ENCODE assay signal across 9 cellular contexts in the genomic region with DNA sequence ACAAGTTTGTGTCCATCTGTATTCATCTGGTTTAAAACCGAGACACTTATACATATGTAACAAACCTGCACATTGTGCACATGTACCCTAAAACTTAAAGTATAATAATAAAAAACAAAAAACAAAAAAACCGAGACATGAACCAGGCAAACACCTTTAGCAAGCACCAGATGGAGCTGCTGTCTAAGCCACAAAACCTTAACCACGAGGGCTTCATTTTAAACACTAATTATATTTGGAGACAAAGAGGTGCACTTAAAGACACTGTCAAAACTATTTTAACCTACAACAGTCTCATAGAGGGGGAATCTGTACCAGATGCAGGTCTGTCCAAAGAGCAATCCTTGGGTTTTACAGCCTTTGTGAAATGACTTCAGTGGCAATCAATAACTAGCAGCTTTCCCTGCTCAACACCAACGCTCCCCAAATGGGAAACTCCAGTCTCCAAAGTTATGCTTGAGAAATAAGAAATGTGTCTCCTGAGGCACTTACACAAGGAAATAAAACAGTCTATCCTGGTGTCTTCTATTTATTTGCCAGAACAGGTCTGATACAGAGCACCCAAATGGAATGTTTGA.
DNase-seq lines count a peak whose midpoint lies in the region; ATAC-seq, FAIRE-seq and TF ChIP-seq lines count a peak whose summit lies in the region.
"Had no signal": no experiment of that assay in that cellular context is flagged by ENCODE, and none has a peak within 500 bp of the region (broad histone marks: within the 10 kb centered on the region; RNA-seq: fewer than 3 reads in every experiment).

No MANE protein-coding gene starts in this region.

- no peaks in the 10 kb centered on the region for H3K9me3 ChIP-seq in CD4-positive, alpha-beta T cell (ENCODE audit: control insufficient read depth, low read length)
- H3K9me3 ChIP-seq in left ventricle myocardium inferior (replicated peaks), result no peaks in the 10 kb centered on the region
- H3K9me3 ChIP-seq: neutrophil had no signal

- H3K4me1 Mint-ChIP-seq in CD4-positive, alpha-beta T cell (ENCODE audit: low read depth), result peaks cover 33% of the 10 kb centered on the region
- H3K4me1 Mint-ChIP-seq in activated B cell treated with CpG ODN at 0.5 μM for 24 hours, result peaks cover 81% of the 10 kb centered on the region
- peaks cover 2% of the 10 kb centered on the region; the same call in 1 of the 2 replicates for H3K4me1 Mint-ChIP-seq in WTC11
- peaks cover 3% of the 10 kb centered on the region for H3K4me1 Mint-ChIP-seq in glutamatergic neuron (ENCODE audit: low read depth, unreplicated experiment)

- intact Hi-C loops in CD4-positive, alpha-beta T cell (cut with DNase I, micrococcal nuclease), result loop anchor here (1.0 to 5.0 kb wide), 3 partner anchors 311 to 356 kb away; no protein-coding TSS in a partner anchor
- intact Hi-C loops in activated B cell treated with CpG ODN at 0.5 μM for 24 hours (cut with micrococcal nuclease), result loop anchor here (1.0 to 10.0 kb wide), 8 partner anchors 68 to 1571 kb away; a partner anchor contains a TSS
- intact Hi-C loops in left ventricle myocardium inferior (cut with micrococcal nuclease), result no loop called here

- no peak for DNase-seq in CD4-positive, alpha-beta T cell
- DNase-seq in HuH-7.5 (ENCODE audit: low spot score) (peak; percentile 11), activated B cell treated with CpG ODN at 0.5 μM for 24 hours (no peak), left ventricle myocardium inferior (no peak), smooth muscle cell of the brain vasculature (ENCODE audit: low read depth, low spot score) (peak; percentile 20), WTC11 (ENCODE audit: low spot score) (no peak), glutamatergic neuron (no peak), HTR-8/SVneo (ENCODE audit: insufficient read length, low spot score) (no peak)

- H3K9me3 Mint-ChIP-seq in CD4-positive, alpha-beta T cell, result no peaks in the 10 kb centered on the region
- H3K9me3 Mint-ChIP-seq in activated B cell treated with CpG ODN at 0.5 μM for 24 hours, result no peaks in the 10 kb centered on the region
- H3K9me3 Mint-ChIP-seq in WTC11, result no peaks in the 10 kb centered on the region
- H3K9me3 Mint-ChIP-seq in glutamatergic neuron (ENCODE audit: unreplicated experiment), result no peaks in the 10 kb centered on the region

- POLR2A ChIA-PET in CD4-positive, alpha-beta T cell (lab: Charles Lee), result interaction anchor here (1.1 kb wide), 1 partner anchor 233 kb away, joined by 3 read pairs; no protein-coding TSS in a partner anchor
- POLR2A ChIA-PET in activated B cell treated with CpG ODN at 0.5 μM for 24 hours (lab: Charles Lee), result interaction anchor here (0.6 to 1.9 kb wide), 7 partner anchors 22 to 636 kb away, joined by 3 to 16 read pairs (median 5); no protein-coding TSS in a partner anchor
- POLR2A ChIA-PET in WTC11 (lab: Charles Lee), result no interaction called here

- H3K27me3 ChIP-seq in CD4-positive, alpha-beta T cell (ENCODE audit: control insufficient read depth, insufficient read depth, low read length), result no peaks in the 10 kb centered on the region
- H3K27me3 ChIP-seq in left ventricle myocardium inferior (ENCODE audit: low read depth), result no peaks in the 10 kb centered on the region
- H3K27me3 ChIP-seq: neutrophil had no signal

- peaks cover 4% of the 10 kb centered on the region for H3K36me3 ChIP-seq in left ventricle myocardium inferior
- H3K36me3 ChIP-seq: neutrophil had no signal

- no peak overlapping the region for H3K4me3 Mint-ChIP-seq in CD4-positive, alpha-beta T cell
- H3K4me3 Mint-ChIP-seq in activated B cell treated with CpG ODN at 0.5 μM for 24 hours, result no peak overlapping the region
- H3K4me3 Mint-ChIP-seq in WTC11, result no peak overlapping the region
- no peak overlapping the region for H3K4me3 Mint-ChIP-seq in glutamatergic neuron (ENCODE audit: unreplicated experiment)

- CTCF ChIA-PET in CD4-positive, alpha-beta T cell (lab: Charles Lee), result interaction anchor here (1.5 to 1.9 kb wide), 2 partner anchors 15 to 357 kb away, joined by 3 to 6 read pairs; no protein-coding TSS in a partner anchor
- CTCF ChIA-PET in activated B cell treated with CpG ODN at 0.5 μM for 24 hours (lab: Charles Lee), result interaction anchor here (0.6 to 9.0 kb wide), 19 partner anchors 9 to 635 kb away, joined by 3 to 147 read pairs (median 5); a partner anchor contains a TSS
- CTCF ChIA-PET in WTC11 (lab: Charles Lee), result interaction anchor here (0.7 to 6.1 kb wide), 25 partner anchors 9 to 450 kb away, joined by 3 to 110 read pairs (median 4); no protein-coding TSS in a partner anchor

- H3K4me1 ChIP-seq in left ventricle myocardium inferior, result peaks cover 62% of the 10 kb centered on the region

- no peak overlapping the region for H3K4me3 ChIP-seq in left ventricle myocardium inferior

- no peaks in the 10 kb centered on the region for H3K36me3 Mint-ChIP-seq in CD4-positive, alpha-beta T cell (ENCODE audit: low read depth)
- H3K36me3 Mint-ChIP-seq in activated B cell treated with CpG ODN at 0.5 μM for 24 hours (ENCODE audit: low read depth), result no peaks in the 10 kb centered on the region
- no peaks in the 10 kb centered on the region for H3K36me3 Mint-ChIP-seq in WTC11
- H3K36me3 Mint-ChIP-seq in glutamatergic neuron (ENCODE audit: unreplicated experiment), result no peaks in the 10 kb centered on the region

- ATAC-seq in CD4-positive, alpha-beta T cell (ENCODE audit: poor library complexity), result no peak
- ATAC-seq in activated B cell treated with CpG ODN at 0.5 μM for 24 hours (ENCODE audit: low read depth) (no peak), WTC11 (no peak)

- H3K27ac ChIP-seq in CD4-positive, alpha-beta T cell (ENCODE audit: low read depth, low read length), result no peak overlapping the region
- H3K27ac ChIP-seq in left ventricle myocardium inferior (replicated peaks), result peak overlapping the region; percentile 86
- H3K27ac ChIP-seq: neutrophil had no signal

- H3K27ac Mint-ChIP-seq in CD4-positive, alpha-beta T cell, result no peak overlapping the region
- H3K27ac Mint-ChIP-seq in activated B cell treated with CpG ODN at 0.5 μM for 24 hours (peak overlapping the region; percentile 87), WTC11 (no peak overlapping the region; the same call in 1 of the 2 replicates), glutamatergic neuron (ENCODE audit: unreplicated experiment) (no peak overlapping the region)

- no peaks in the 10 kb centered on the region for H3K27me3 Mint-ChIP-seq in CD4-positive, alpha-beta T cell
- H3K27me3 Mint-ChIP-seq in activated B cell treated with CpG ODN at 0.5 μM for 24 hours, result no peaks in the 10 kb centered on the region
- H3K27me3 Mint-ChIP-seq in WTC11 (ENCODE audit: low read depth), result no peaks in the 10 kb centered on the region
- H3K27me3 Mint-ChIP-seq in glutamatergic neuron (ENCODE audit: unreplicated experiment), result no peaks in the 10 kb centered on the region

- FAIRE-seq in HTR-8/SVneo (lab: Jason Lieb, UNC), result no peak

- peak; percentile 16 for TF ChIP-seq CTCF in CD4-positive, alpha-beta T cell (IDR thresholded peaks at IDR 0.05)
- TF ChIP-seq CTCF in activated B cell treated with CpG ODN at 0.5 μM for 24 hours (IDR thresholded peaks at IDR 0.05) (no peak), left ventricle myocardium inferior (IDR thresholded peaks at IDR 0.05; ENCODE audit: borderline replicate concordance) (peak; percentile 71), WTC11 (IDR thresholded peaks at IDR 0.05) (no peak), glutamatergic neuron (IDR thresholded peaks at IDR 0.05; ENCODE audit: partially characterized antibody, unreplicated experiment) (no peak)

TF ChIP-seq in WTC11, 78 proteins besides CTCF, POLR2A, EP300 and RAD21 (continues in another document):
- TF ChIP-seq, protein P1, sequence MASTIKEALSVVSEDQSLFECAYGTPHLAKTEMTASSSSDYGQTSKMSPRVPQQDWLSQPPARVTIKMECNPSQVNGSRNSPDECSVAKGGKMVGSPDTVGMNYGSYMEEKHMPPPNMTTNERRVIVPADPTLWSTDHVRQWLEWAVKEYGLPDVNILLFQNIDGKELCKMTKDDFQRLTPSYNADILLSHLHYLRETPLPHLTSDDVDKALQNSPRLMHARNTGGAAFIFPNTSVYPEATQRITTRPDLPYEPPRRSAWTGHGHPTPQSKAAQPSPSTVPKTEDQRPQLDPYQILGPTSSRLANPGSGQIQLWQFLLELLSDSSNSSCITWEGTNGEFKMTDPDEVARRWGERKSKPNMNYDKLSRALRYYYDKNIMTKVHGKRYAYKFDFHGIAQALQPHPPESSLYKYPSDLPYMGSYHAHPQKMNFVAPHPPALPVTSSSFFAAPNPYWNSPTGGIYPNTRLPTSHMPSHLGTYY (CRISPR knock-in tag; IDR thresholded peaks at IDR 0.05), result no peak
- TF ChIP-seq GTF2I (CRISPR knock-in tag; conservative IDR thresholded peaks at IDR 0.05) (no peak), ESRRA (CRISPR knock-in tag; IDR thresholded peaks at IDR 0.05; ENCODE audit: borderline replicate concordance) (no peak), TCF7 (CRISPR knock-in tag; IDR thresholded peaks at IDR 0.05; ENCODE audit: low read depth) (no peak), NFYB (CRISPR knock-in tag; conservative IDR thresholded peaks at IDR 0.05; ENCODE audit: low read depth) (no peak), FOXK1 (CRISPR knock-in tag; IDR thresholded peaks at IDR 0.05) (no peak), ZNF138 (CRISPR knock-in tag; conservative IDR thresholded peaks at IDR 0.05) (no peak), TEAD1 (CRISPR knock-in tag; IDR thresholded peaks at IDR 0.05) (no peak)
- TF ChIP-seq, protein P2, sequence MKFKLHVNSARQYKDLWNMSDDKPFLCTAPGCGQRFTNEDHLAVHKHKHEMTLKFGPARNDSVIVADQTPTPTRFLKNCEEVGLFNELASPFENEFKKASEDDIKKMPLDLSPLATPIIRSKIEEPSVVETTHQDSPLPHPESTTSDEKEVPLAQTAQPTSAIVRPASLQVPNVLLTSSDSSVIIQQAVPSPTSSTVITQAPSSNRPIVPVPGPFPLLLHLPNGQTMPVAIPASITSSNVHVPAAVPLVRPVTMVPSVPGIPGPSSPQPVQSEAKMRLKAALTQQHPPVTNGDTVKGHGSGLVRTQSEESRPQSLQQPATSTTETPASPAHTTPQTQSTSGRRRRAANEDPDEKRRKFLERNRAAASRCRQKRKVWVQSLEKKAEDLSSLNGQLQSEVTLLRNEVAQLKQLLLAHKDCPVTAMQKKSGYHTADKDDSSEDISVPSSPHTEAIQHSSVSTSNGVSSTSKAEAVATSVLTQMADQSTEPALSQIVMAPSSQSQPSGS (CRISPR knock-in tag; IDR thresholded peaks at IDR 0.05; ENCODE audit: borderline replicate concordance, low read depth), result no peak
- TF ChIP-seq, protein P3, sequence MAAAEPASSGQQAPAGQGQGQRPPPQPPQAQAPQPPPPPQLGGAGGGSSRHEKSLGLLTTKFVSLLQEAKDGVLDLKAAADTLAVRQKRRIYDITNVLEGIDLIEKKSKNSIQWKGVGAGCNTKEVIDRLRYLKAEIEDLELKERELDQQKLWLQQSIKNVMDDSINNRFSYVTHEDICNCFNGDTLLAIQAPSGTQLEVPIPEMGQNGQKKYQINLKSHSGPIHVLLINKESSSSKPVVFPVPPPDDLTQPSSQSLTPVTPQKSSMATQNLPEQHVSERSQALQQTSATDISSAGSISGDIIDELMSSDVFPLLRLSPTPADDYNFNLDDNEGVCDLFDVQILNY (CRISPR knock-in tag; IDR thresholded peaks at IDR 0.05), result no peak

Comparison
In these comparisons a context has a peak if more than half of its experiments do, and no peak if none do; other contexts are left out.
1. DNase-seq: peak in HuH-7.5 (single experiment) and smooth muscle cell of the brain vasculature (single experiment); none in CD4-positive, alpha-beta T cell (0 of 10), activated B cell treated with CpG ODN at 0.5 μM for 24 hours (single experiment), left ventricle myocardium inferior (single experiment), WTC11 (single experiment), glutamatergic neuron (single experiment) and HTR-8/SVneo (single experiment).
2. CTCF ChIP-seq: peak in CD4-positive, alpha-beta T cell (single experiment) and left ventricle myocardium inferior (single experiment); none in activated B cell treated with CpG ODN at 0.5 μM for 24 hours (single experiment), WTC11 (single experiment) and glutamatergic neuron (single experiment).